17 cellular contexts compared by ENCODE assay signal in the genomic region with DNA sequence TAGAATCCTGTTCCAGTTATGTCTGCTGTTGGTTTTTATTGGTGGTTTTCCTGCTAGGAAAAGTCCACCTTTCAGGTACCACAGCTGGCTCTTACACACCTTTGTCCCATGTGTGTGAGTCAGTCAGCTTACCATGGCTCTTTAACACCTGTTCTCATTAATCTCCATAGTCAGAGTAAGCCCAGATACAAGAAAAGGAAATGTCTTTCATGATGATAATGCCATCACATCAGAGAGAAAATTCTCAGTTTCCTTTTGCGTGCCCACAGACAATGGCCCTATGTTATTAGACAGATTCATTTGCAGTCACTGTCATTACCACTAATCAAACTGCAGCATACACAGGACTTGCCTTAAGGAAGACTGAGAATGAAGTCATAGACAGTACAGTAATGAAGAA.
A peak's percentile ranks its signal among the peaks of the same experiment; 100 is the strongest.
DNase-seq lines count a peak whose midpoint lies in the region; ATAC-seq and TF ChIP-seq lines count a peak whose summit lies in the region.
"Had no signal": no experiment of that assay in that cellular context is flagged by ENCODE, and none has a peak within 500 bp of the region (broad histone marks: within the 10 kb centered on the region; RNA-seq: fewer than 3 reads in every experiment).

No MANE protein-coding gene starts in this region.

- H3K4me2 ChIP-seq in OCI-LY3 (ENCODE audit: low read length) = peak overlapping the region; percentile 57; the same call in 1 of the 2 replicates
- H3K4me2 ChIP-seq: A549 had no signal

- ATAC-seq in body of pancreas (peak; percentile 45), GM21723 (IDR thresholded peaks at IDR 0.05; ENCODE audit: unreplicated experiment) (no peak), SK-N-SH treated with all-trans-retinoic acid at 6 μM for 48 hours (no peak)
- no peak for ATAC-seq in activated naive CD4-positive, alpha-beta T cell treated with anti-CD3 and anti-CD28 coated beads, Interleukin-2, amount 50 U/mL, for 72 hours
- ATAC-seq: A549 had no signal

- H3K36me3 Mint-ChIP-seq in activated naive CD4-positive, alpha-beta T cell treated with anti-CD3 and anti-CD28 coated beads, Interleukin-2, amount 50 U/mL, for 72 hours = no peaks in the 10 kb centered on the region
- H3K36me3 Mint-ChIP-seq: CD4-positive, alpha-beta memory T cell had no signal

- no peak overlapping the region for H2AFZ ChIP-seq in OCI-LY3 (ENCODE audit: low read depth, low read length)

- DNase-seq in HT-29 (ENCODE audit: low spot score) (peak; percentile 25), body of pancreas (peak in 2 of 4 donors; percentile 8 to 21), myocyte (ENCODE audit: low read depth) (peak; percentile 53), testis (no peak)
- no peak for DNase-seq in activated naive CD4-positive, alpha-beta T cell treated with anti-CD3 and anti-CD28 coated beads, Interleukin-2, amount 50 U/mL, for 72 hours (ENCODE audit: low spot score in 2 of 2)
- DNase-seq: CD4-positive, alpha-beta memory T cell; DMS153; EL; NCI-H1417 treated with DMSO at 0.1 percent for 48 hours; NCI-H1930; NCI-H2171; NCI-H446 treated with DMSO at 0.1 percent for 48 hours had no signal

- H3K27me3 ChIP-seq in OCI-LY3 (ENCODE audit: low read depth, low read length) (no peaks in the 10 kb centered on the region), body of pancreas (no peaks in the 10 kb centered on the region), testis (no peaks in the 10 kb centered on the region)
- H3K27me3 ChIP-seq: SJSA1 had no signal

- H3K9me3 ChIP-seq in OCI-LY3 (ENCODE audit: insufficient read depth, low read length) = no peaks in the 10 kb centered on the region
- H3K9me3 ChIP-seq in body of pancreas = no peaks in the 10 kb centered on the region
- H3K9me3 ChIP-seq in testis = no peaks in the 10 kb centered on the region
- H3K9me3 ChIP-seq: A549 had no signal

- TF ChIP-seq POLR2A in body of pancreas (IDR thresholded peaks at IDR 0.05) (no peak), testis (IDR thresholded peaks at IDR 0.05) (no peak)

- H3K9ac ChIP-seq in OCI-LY3 (ENCODE audit: low read length) = no peak overlapping the region

- 27 to 33% methylated on average over 1 of the region's 1 CpG for WGBS in body of pancreas, 2 donors
- 63 to 68% methylated on average over 1 of the region's 1 CpG for WGBS in testis, 2 donors

- no peak overlapping the region for H3K4me3 ChIP-seq in OCI-LY3 (ENCODE audit: low read length)
- no peak overlapping the region for H3K4me3 ChIP-seq in body of pancreas
- H3K4me3 ChIP-seq in testis = no peak overlapping the region
- H3K4me3 ChIP-seq: A549, SJSA1 had no signal

- peaks cover 3 to 4% of the 10 kb centered on the region in 2 donors for H3K9me3 Mint-ChIP-seq in activated naive CD4-positive, alpha-beta T cell treated with anti-CD3 and anti-CD28 coated beads, Interleukin-2, amount 50 U/mL, for 72 hours

- H4K20me1 ChIP-seq in OCI-LY3 (ENCODE audit: insufficient read depth, low read length) = no peaks in the 10 kb centered on the region

- H3K79me2 ChIP-seq in OCI-LY3 (ENCODE audit: low read length) = no peaks in the 10 kb centered on the region

- H3K36me3 ChIP-seq in OCI-LY3 (replicated peaks; ENCODE audit: low read depth, low read length) (no peaks in the 10 kb centered on the region), body of pancreas (replicated peaks in 1 of 2; ENCODE audit: insufficient read depth in 1 of 2, low read depth in 2 of 2) (no peaks in the 10 kb centered on the region), testis (ENCODE audit: low read depth, missing control alignments) (no peaks in the 10 kb centered on the region)
- H3K36me3 ChIP-seq: SJSA1 had no signal

- no peak overlapping the region for H3K27ac Mint-ChIP-seq in activated naive CD4-positive, alpha-beta T cell treated with anti-CD3 and anti-CD28 coated beads, Interleukin-2, amount 50 U/mL, for 72 hours
- H3K27ac Mint-ChIP-seq: CD4-positive, alpha-beta memory T cell had no signal

- intact Hi-C loops in body of pancreas (cut with DNase I) = no loop called here
- intact Hi-C loops in testis (cut with DNase I; ENCODE audit: low total_unique reads) = no loop called here

- H3K27ac ChIP-seq in OCI-LY3 (ENCODE audit: low read length) (no peak overlapping the region), body of pancreas (peak overlapping the region in 1 of 4 donors; percentile 54), testis (no peak overlapping the region)
- H3K27ac ChIP-seq: A549, SJSA1 had no signal

- TF ChIP-seq CTCF in OCI-LY3 (IDR thresholded peaks at IDR 0.05; ENCODE audit: low read depth, low read length) (no peak), body of pancreas (IDR thresholded peaks at IDR 0.05) (no peak), testis (IDR thresholded peaks at IDR 0.05) (no peak)

- H3K4me1 ChIP-seq in OCI-LY3 (ENCODE audit: low read length) (peaks cover 21% of the 10 kb centered on the region), body of pancreas (peaks cover 8% of the 10 kb centered on the region), testis (no peaks in the 10 kb centered on the region)
- H3K4me1 ChIP-seq: A549, SJSA1 had no signal

TF ChIP-seq in SK-N-SH treated with all-trans-retinoic acid at 6 μM for 48 hours, 23 proteins besides CTCF, POLR2A, EP300 and RAD21 (continues in another document):
- TF ChIP-seq, protein P1, sequence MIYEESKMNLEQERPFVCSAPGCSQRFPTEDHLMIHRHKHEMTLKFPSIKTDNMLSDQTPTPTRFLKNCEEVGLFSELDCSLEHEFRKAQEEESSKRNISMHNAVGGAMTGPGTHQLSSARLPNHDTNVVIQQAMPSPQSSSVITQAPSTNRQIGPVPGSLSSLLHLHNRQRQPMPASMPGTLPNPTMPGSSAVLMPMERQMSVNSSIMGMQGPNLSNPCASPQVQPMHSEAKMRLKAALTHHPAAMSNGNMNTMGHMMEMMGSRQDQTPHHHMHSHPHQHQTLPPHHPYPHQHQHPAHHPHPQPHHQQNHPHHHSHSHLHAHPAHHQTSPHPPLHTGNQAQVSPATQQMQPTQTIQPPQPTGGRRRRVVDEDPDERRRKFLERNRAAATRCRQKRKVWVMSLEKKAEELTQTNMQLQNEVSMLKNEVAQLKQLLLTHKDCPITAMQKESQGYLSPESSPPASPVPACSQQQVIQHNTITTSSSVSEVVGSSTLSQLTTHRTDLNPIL (CRISPR knock-in tag; IDR thresholded peaks at IDR 0.05; ENCODE audit: low read depth) = no peak
- TF ChIP-seq OSR1 (CRISPR knock-in tag; IDR thresholded peaks at IDR 0.05) (no peak), ISL1 (CRISPR knock-in tag; IDR thresholded peaks at IDR 0.05) (no peak), ZFP30 (CRISPR knock-in tag; IDR thresholded peaks at IDR 0.05) (no peak), TCF4 (CRISPR knock-in tag; IDR thresholded peaks at IDR 0.05; ENCODE audit: borderline replicate concordance) (no peak), POU6F1 (CRISPR knock-in tag; IDR thresholded peaks at IDR 0.05; ENCODE audit: borderline replicate concordance, low read depth) (no peak), TSHZ2 (CRISPR knock-in tag; IDR thresholded peaks at IDR 0.05) (no peak), ZNF8 (CRISPR knock-in tag; IDR thresholded peaks at IDR 0.05) (no peak), ZNF565 (CRISPR knock-in tag; conservative IDR thresholded peaks at IDR 0.05; ENCODE audit: low read depth) (no peak), ZNF70 (CRISPR knock-in tag; IDR thresholded peaks at IDR 0.05) (no peak)
- TF ChIP-seq, protein P2, sequence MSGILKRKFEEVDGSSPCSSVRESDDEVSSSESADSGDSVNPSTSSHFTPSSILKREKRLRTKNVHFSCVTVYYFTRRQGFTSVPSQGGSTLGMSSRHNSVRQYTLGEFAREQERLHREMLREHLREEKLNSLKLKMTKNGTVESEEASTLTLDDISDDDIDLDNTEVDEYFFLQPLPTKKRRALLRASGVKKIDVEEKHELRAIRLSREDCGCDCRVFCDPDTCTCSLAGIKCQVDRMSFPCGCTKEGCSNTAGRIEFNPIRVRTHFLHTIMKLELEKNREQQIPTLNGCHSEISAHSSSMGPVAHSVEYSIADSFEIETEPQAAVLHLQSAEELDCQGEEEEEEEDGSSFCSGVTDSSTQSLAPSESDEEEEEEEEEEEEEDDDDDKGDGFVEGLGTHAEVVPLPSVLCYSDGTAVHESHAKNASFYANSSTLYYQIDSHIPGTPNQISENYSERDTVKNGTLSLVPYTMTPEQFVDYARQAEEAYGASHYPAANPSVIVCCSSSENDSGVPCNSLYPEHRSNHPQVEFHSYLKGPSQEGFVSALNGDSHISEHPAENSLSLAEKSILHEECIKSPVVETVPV (CRISPR knock-in tag; IDR thresholded peaks at IDR 0.05) = no peak

Comparison
In these comparisons a context has a peak if more than half of its experiments do, and no peak if none do; other contexts are left out.
1. DNase-seq: peak in HT-29 (single experiment) and myocyte (single experiment); none in testis (single experiment) and activated naive CD4-positive, alpha-beta T cell treated with anti-CD3 and anti-CD28 coated beads, Interleukin-2, amount 50 U/mL, for 72 hours (0 of 2).